Comparison of ENCODE assay signal across 12 cellular contexts in genomic region chr5:37212096-37212495, GRCh38.
"Had no signal": no experiment of that assay in that cellular context is flagged by ENCODE, and none has a peak within 500 bp of the region (broad histone marks: within the 10 kb centered on the region; RNA-seq: fewer than 3 reads in every experiment).

No MANE protein-coding gene starts in this region.

- H3K4me1 ChIP-seq: ascending aorta, prostate gland, right lobe of liver had no signal

- DNase-seq: activated gamma-delta T cell treated with Interleukin-2 at 50 U/mL for 16 hours; activated naive CD8-positive, alpha-beta T cell treated with anti-CD3 and anti-CD28 coated beads for 36 hours; activated T-cell treated with anti-CD3 and anti-CD28 coated beads, Interleukin-2, amount 50 U/mL, for 4 hours; foreskin fibroblast; glutamatergic neuron; immature natural killer cell; left colon; nucleus accumbens; right lobe of liver; stimulated activated naive B cell treated with anti-CD40 and anti-IgM and Interleukin-4, amounts not matched to agents 10 μg/mL and 1 μg/mL and 100 μg/mL, for 72 hours had no signal

- H3K4me3 ChIP-seq: ascending aorta, prostate gland, right lobe of liver had no signal

- H3K27ac ChIP-seq: ascending aorta, prostate gland, right lobe of liver had no signal

- H3K9me3 ChIP-seq: ascending aorta, prostate gland, right lobe of liver had no signal
